ENCODE assay signal across 3 cellular contexts in the genomic region with DNA sequence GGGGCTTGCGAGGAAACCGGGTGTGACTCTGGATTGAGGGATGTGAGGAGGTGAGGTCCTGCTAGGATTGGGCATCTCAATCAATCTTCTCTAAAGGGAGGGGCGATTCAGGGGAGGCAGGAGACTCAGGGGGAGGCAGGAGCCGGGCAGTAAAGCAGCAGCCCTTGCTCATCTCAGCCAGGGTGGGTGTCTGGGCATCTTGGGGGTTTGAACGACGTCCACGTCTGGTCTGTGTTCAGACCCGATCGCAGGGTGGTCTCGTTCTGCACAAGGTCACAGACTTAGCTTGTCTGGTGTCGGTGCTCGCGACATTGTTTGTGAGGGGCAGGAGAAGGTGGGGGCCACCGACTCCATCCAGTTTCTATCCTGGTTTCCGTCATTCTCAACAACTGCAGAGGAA.
"Had no signal": no experiment of that assay in that cellular context is flagged by ENCODE, and none has a peak within 500 bp of the region (broad histone marks: within the 10 kb centered on the region; RNA-seq: fewer than 3 reads in every experiment).

No MANE protein-coding gene starts in this region.

- H3K4me3 ChIP-seq: GM12878 had no signal

- ATAC-seq: GM12878 had no signal

- DNase-seq: GDM1, GF-D8 had no signal
